Comparison of ENCODE assay signal across 25 cellular contexts in genomic region chr2:137291810-137292209, GRCh38.
DNase-seq lines count a peak whose midpoint lies in the region; ATAC-seq, FAIRE-seq and TF ChIP-seq lines count a peak whose summit lies in the region.
"Had no signal": no experiment of that assay in that cellular context is flagged by ENCODE, and none has a peak within 500 bp of the region (broad histone marks: within the 10 kb centered on the region; RNA-seq: fewer than 3 reads in every experiment).

No MANE protein-coding gene starts in this region.

- H3K4me1 ChIP-seq in GM12878 (ENCODE audit: control insufficient read depth, insufficient read depth, low read length) (no peaks in the 10 kb centered on the region), suprapubic skin (no peaks in the 10 kb centered on the region)
- H3K4me1 ChIP-seq: BE2C, BLaER1 had no signal

- H3K4me2 ChIP-seq in GM12878 (ENCODE audit: control insufficient read depth, insufficient read depth) = no peak overlapping the region
- H3K4me2 ChIP-seq: BLaER1 had no signal

- ATAC-seq in GM18502 (IDR thresholded peaks at IDR 0.05; ENCODE audit: poor library complexity, unreplicated experiment) = peak; percentile 44
- peak; percentile 26 for ATAC-seq in GM19463 (IDR thresholded peaks at IDR 0.05; ENCODE audit: unreplicated experiment)
- peak; percentile 67 for ATAC-seq in GM12878
- no peak for ATAC-seq in activated CD8-positive, alpha-beta T cell treated with anti-CD3 and anti-CD28 coated beads, Interleukin-2, amount 10 ng/mL, durations not matched to agents 7 days and 5 days

- no peaks in the 10 kb centered on the region for H3K27me3 ChIP-seq in GM12878 (replicated peaks in 1 of 2; ENCODE audit: control insufficient read depth in 2 of 2, insufficient read depth in 2 of 2, low read length in 1 of 2)
- H3K27me3 ChIP-seq in suprapubic skin = no peaks in the 10 kb centered on the region
- H3K27me3 ChIP-seq: BE2C, BLaER1 had no signal

- no peaks in the 10 kb centered on the region for H3K79me2 ChIP-seq in GM12878 (ENCODE audit: control insufficient read depth, insufficient read depth, low read length)

- H3K27ac Mint-ChIP-seq in activated CD8-positive, alpha-beta T cell treated with anti-CD3 and anti-CD28 coated beads, Interleukin-2, amount 10 ng/mL, durations not matched to agents 7 days and 5 days = no peak overlapping the region
- H3K27ac Mint-ChIP-seq: CD14-positive monocyte; CD4-positive, alpha-beta memory T cell; CD4-positive, CD25-positive, alpha-beta regulatory T cell; CD8-positive, alpha-beta memory T cell had no signal

- TF ChIP-seq RAD21 in GM12878 (IDR thresholded peaks at IDR 0.05; ENCODE audit: insufficient read depth, low read depth, low read length) = no peak

- DNase-seq in GM12878 (ENCODE audit: low read depth, low spot score) (no peak), RKO (ENCODE audit: low spot score) (no peak), suprapubic skin (ENCODE audit: low spot score in 2 of 2) (no peak)
- no peak for DNase-seq in activated CD8-positive, alpha-beta T cell treated with anti-CD3 and anti-CD28 coated beads, Interleukin-2, amount 10 ng/mL, durations not matched to agents 7 days and 5 days
- DNase-seq: 8988T; ACHN; BE2C; C1 segment of cervical spinal cord; CD4-positive, alpha-beta memory T cell; CD4-positive, CD25-positive, alpha-beta regulatory T cell; CD8-positive, alpha-beta memory T cell; COR-L47; DMS 273 treated with DMSO at 0.1 percent for 48 hours; DMS153; DMS53; DMS79; DND-41; EL; GDM1 had no signal

- no peaks in the 10 kb centered on the region for H4K20me1 ChIP-seq in GM12878 (ENCODE audit: control insufficient read depth, insufficient read depth)
- H4K20me1 ChIP-seq: BLaER1 had no signal

- no peaks in the 10 kb centered on the region for H3K9me3 Mint-ChIP-seq in activated CD8-positive, alpha-beta T cell treated with anti-CD3 and anti-CD28 coated beads, Interleukin-2, amount 10 ng/mL, durations not matched to agents 7 days and 5 days (ENCODE audit: insufficient read depth)

- no peak overlapping the region for H2AFZ ChIP-seq in GM12878 (ENCODE audit: control insufficient read depth, low read depth, low read length)

- intact Hi-C loops in GM12878 (cut with micrococcal nuclease; ENCODE audit: unreplicated experiment) = loop anchor here (5.0 kb wide), 2 partner anchors 70 to 120 kb away; no protein-coding TSS in a partner anchor

- H3K9ac ChIP-seq in GM12878 (ENCODE audit: control insufficient read depth, insufficient read depth, low read length) = no peak overlapping the region
- H3K9ac ChIP-seq: BLaER1 had no signal

- in situ Hi-C loops in GM12878 (cut with MboI) = no loop called here

- H3K36me3 ChIP-seq in GM12878 (ENCODE audit: control insufficient read depth in 2 of 2, insufficient read depth in 2 of 2, low read length in 1 of 2) (no peaks in the 10 kb centered on the region), suprapubic skin (no peaks in the 10 kb centered on the region)
- H3K36me3 ChIP-seq: BE2C, BLaER1 had no signal

- no peaks in the 10 kb centered on the region for H3K36me3 Mint-ChIP-seq in activated CD8-positive, alpha-beta T cell treated with anti-CD3 and anti-CD28 coated beads, Interleukin-2, amount 10 ng/mL, durations not matched to agents 7 days and 5 days (ENCODE audit: low read depth)
- H3K36me3 Mint-ChIP-seq: CD14-positive monocyte; CD4-positive, alpha-beta memory T cell; CD4-positive, CD25-positive, alpha-beta regulatory T cell; CD8-positive, alpha-beta memory T cell had no signal

- BruUV-seq in GM12878 (replicated peaks; lab: Mats Ljungman, UMichigan) = no TSS peak

- FAIRE-seq in GM12878 (lab: Jason Lieb, UNC) = no peak
- FAIRE-seq: A204.1, GM12892 had no signal

- TF ChIP-seq CTCF in GM12878 (IDR thresholded peaks at IDR 0.05 in 2 of 3, conservative IDR thresholded peaks at IDR 0.05 in 1 of 3; ENCODE audit: control insufficient read depth in 2 of 3, extremely low read depth in 1 of 3, insufficient read depth in 1 of 3, low read depth in 3 of 3, low read length in 3 of 3) = no peak
- TF ChIP-seq CTCF in suprapubic skin (IDR thresholded peaks at IDR 0.05) = no peak

- no peaks in the 10 kb centered on the region for H3K4me1 Mint-ChIP-seq in activated CD8-positive, alpha-beta T cell treated with anti-CD3 and anti-CD28 coated beads, Interleukin-2, amount 10 ng/mL, durations not matched to agents 7 days and 5 days (ENCODE audit: low read depth)
- H3K4me1 Mint-ChIP-seq: CD14-positive monocyte; CD4-positive, alpha-beta memory T cell; CD4-positive, CD25-positive, alpha-beta regulatory T cell; CD8-positive, alpha-beta memory T cell had no signal

- CTCF ChIA-PET in GM12878 (lab: Yijun Ruan, JAX) = interaction anchor here (1.4 kb wide), 1 partner anchor 119 kb away, joined by 3 read pairs; no protein-coding TSS in a partner anchor
- CTCF ChIA-PET in activated CD8-positive, alpha-beta T cell treated with anti-CD3 and anti-CD28 coated beads, Interleukin-2, amount 10 ng/mL, durations not matched to agents 7 days and 5 days (lab: Charles Lee) = no interaction called here

- no peak for TF ChIP-seq EP300 in GM12878 (IDR thresholded peaks at IDR 0.05; ENCODE audit: borderline replicate concordance in 1 of 2, control insufficient read depth in 1 of 2, low read depth in 2 of 2, low read length in 2 of 2)
- no peak for TF ChIP-seq EP300 in suprapubic skin (IDR thresholded peaks at IDR 0.05)

- H3K27ac ChIP-seq in GM12878 (ENCODE audit: control insufficient read depth, insufficient read depth) = no peak overlapping the region
- H3K27ac ChIP-seq in suprapubic skin = no peak overlapping the region
- H3K27ac ChIP-seq: BLaER1 had no signal

- H3K4me3 Mint-ChIP-seq in activated CD8-positive, alpha-beta T cell treated with anti-CD3 and anti-CD28 coated beads, Interleukin-2, amount 10 ng/mL, durations not matched to agents 7 days and 5 days = no peak overlapping the region
- H3K4me3 Mint-ChIP-seq: CD14-positive monocyte; CD4-positive, alpha-beta memory T cell; CD4-positive, CD25-positive, alpha-beta regulatory T cell; CD8-positive, alpha-beta memory T cell had no signal

- RAD21 ChIA-PET in GM12878 (lab: Charles Lee; ENCODE audit: unreplicated experiment) = no interaction called here

- POLR2A ChIA-PET in GM12878 (lab: Charles Lee) = no interaction called here
- POLR2A ChIA-PET in activated CD8-positive, alpha-beta T cell treated with anti-CD3 and anti-CD28 coated beads, Interleukin-2, amount 10 ng/mL, durations not matched to agents 7 days and 5 days (lab: Charles Lee) = no interaction called here

- no peak for TF ChIP-seq POLR2A in GM12878 (IDR thresholded peaks at IDR 0.05; ENCODE audit: low read depth, low read length)
- TF ChIP-seq POLR2A in suprapubic skin (IDR thresholded peaks at IDR 0.05) = no peak

- H3K9me3 ChIP-seq in GM12878 (replicated peaks; ENCODE audit: control insufficient read depth, insufficient read depth, low read length) (no peaks in the 10 kb centered on the region), suprapubic skin (no peaks in the 10 kb centered on the region)
- H3K9me3 ChIP-seq: BE2C, BLaER1 had no signal

- SMC1A ChIA-PET in GM12878 (lab: Charles Lee; ENCODE audit: uncharacterized antibody, unreplicated experiment) = interaction anchor here (0.6 to 1.1 kb wide), 2 partner anchors 17 to 1369 kb away, joined by 3 read pairs; no protein-coding TSS in a partner anchor

- no peaks in the 10 kb centered on the region for H3K27me3 Mint-ChIP-seq in activated CD8-positive, alpha-beta T cell treated with anti-CD3 and anti-CD28 coated beads, Interleukin-2, amount 10 ng/mL, durations not matched to agents 7 days and 5 days (ENCODE audit: low read depth)
- H3K27me3 Mint-ChIP-seq: CD4-positive, alpha-beta memory T cell; CD4-positive, CD25-positive, alpha-beta regulatory T cell had no signal

- H3K4me3 ChIP-seq in GM12878 = no peak overlapping the region
- no peak overlapping the region for H3K4me3 ChIP-seq in suprapubic skin
- H3K4me3 ChIP-seq: BLaER1 had no signal

TF ChIP-seq in GM12878, 131 proteins besides CTCF, POLR2A, EP300 and RAD21:
- peak; percentile 43 for TF ChIP-seq MEF2B (IDR thresholded peaks at IDR 0.05; ENCODE audit: partially characterized antibody, poor library complexity, severe bottlenecking)
- TF ChIP-seq RUNX3 (IDR thresholded peaks at IDR 0.05; ENCODE audit: low read length) = no peak
- TF ChIP-seq BCLAF1 (IDR thresholded peaks at IDR 0.05) = no peak
